ENCODE assay signal across 18 cellular contexts in the genomic region with DNA sequence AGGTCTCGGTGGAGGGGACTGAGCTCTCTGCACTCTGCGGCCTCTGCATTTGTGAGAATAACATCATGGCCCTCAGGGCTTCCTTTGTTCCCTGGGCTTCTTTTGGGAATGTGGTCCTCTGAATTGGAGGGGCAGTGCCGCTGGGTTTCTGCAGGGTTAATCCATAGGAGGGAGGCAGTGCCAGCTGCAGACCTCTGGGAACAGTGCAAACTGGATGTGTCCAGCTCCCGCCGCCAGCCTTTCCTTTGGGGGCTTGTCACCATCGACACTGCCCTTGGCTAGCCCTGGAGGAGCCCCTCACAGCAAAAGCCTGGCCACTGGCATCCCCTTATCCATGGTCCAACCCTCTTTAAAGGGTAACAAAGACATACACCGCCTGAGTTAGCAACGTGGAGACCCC.
"Had no signal": no experiment of that assay in that cellular context is flagged by ENCODE, and none has a peak within 500 bp of the region (broad histone marks: within the 10 kb centered on the region; RNA-seq: fewer than 3 reads in every experiment).

No MANE protein-coding gene starts in this region.

- H3K4me1 ChIP-seq: esophagus squamous epithelium, gastroesophageal sphincter, left ventricle myocardium inferior, lower lobe of right lung, psoas muscle, stomach had no signal

- DNase-seq: effector memory CD8-positive, alpha-beta T cell; esophagus squamous epithelium; foreskin fibroblast; glutamatergic neuron; left ventricle myocardium inferior; lower lobe of right lung; mesenchymal stem cell; midbrain; psoas muscle; retina; stimulated activated CD4-positive, alpha-beta T cell treated with anti-CD3 and anti-CD28 coated beads, Interleukin-2, amount 100 ng/mL, for 24 hours; stimulated activated CD4-positive, alpha-beta T cell treated with anti-CD3 and anti-CD28 coated beads, Interleukin-4, amount 100 ng/mL, for 4 hours; stimulated activated naive B cell treated with anti-CD40 and anti-IgM and Interleukin-4, amounts not matched to agents 10 μg/mL and 1 μg/mL and 100 μg/mL, for 72 hours; stomach; substantia nigra had no signal

- H3K36me3 ChIP-seq: esophagus squamous epithelium, gastroesophageal sphincter, left ventricle myocardium inferior, lower lobe of right lung had no signal

- ATAC-seq: effector memory CD8-positive, alpha-beta T cell; gastroesophageal sphincter; lower lobe of right lung; natural killer cell treated with Interleukin-12 subunit alpha and Interleukin-12 subunit beta and Interleukin-15 and Interleukin-18, amount 100 ng/mL, for 72 hours; psoas muscle; sciatic nerve; stimulated activated naive B cell treated with anti-CD40 and anti-IgM and Interleukin-4, amounts not matched to agents 10 μg/mL and 1 μg/mL and 100 μg/mL, for 72 hours had no signal

- H3K27me3 ChIP-seq: stomach had no signal

- H3K9me3 ChIP-seq: esophagus squamous epithelium, gastroesophageal sphincter, left ventricle myocardium inferior, lower lobe of right lung, psoas muscle, stomach had no signal

- H3K4me3 ChIP-seq: esophagus squamous epithelium, gastroesophageal sphincter, left ventricle myocardium inferior, lower lobe of right lung, psoas muscle, stomach had no signal

- H3K27ac ChIP-seq: esophagus squamous epithelium, gastroesophageal sphincter, left ventricle myocardium inferior, lower lobe of right lung, psoas muscle, stomach had no signal
